8 cellular contexts compared by ENCODE assay signal in genomic region chr11:34053161-34053686, GRCh38. TPM values are rescaled to one million over a fixed set of nuclear protein-coding genes. Genes with fewer than 3 reads are reported as not detected.
DNase-seq lines count a peak whose midpoint lies in the region; ATAC-seq and TF ChIP-seq lines count a peak whose summit lies in the region.

No MANE protein-coding gene starts in this region.

- H3K27ac Mint-ChIP-seq in activated CD4-positive, alpha-beta T cell treated with anti-CD3 and anti-CD28 coated beads for 36 hours = peak overlapping the region; percentile 99

- DNase-seq in GM13976 (ENCODE audit: low spot score) (peak; percentile 73), NCI-H2196 (lab: John Stamatoyannopoulos, UW; ENCODE audit: unreplicated experiment) (peak; percentile 49), choroid plexus epithelial cell (ENCODE audit: low read depth) (peak; percentile 77), left colon (peak; percentile 83 to 87)
- DNase-seq in activated CD4-positive, alpha-beta T cell treated with anti-CD3 and anti-CD28 coated beads for 36 hours = peak; percentile 90
- DNase-seq in stimulated activated CD4-positive, alpha-beta T cell treated with anti-CD3 and anti-CD28 coated beads, Interleukin-2, amount 100 ng/mL, for 24 hours = peak; percentile 81 to 83

- intact Hi-C loops in activated CD4-positive, alpha-beta T cell treated with anti-CD3 and anti-CD28 coated beads for 36 hours (cut with DNase I, micrococcal nuclease) = loop anchor here (1.0 to 10.0 kb wide), 10 partner anchors 56 to 1471 kb away; partner anchors contain the start of genes ABTB2 (in 1 of the 2), APIP (in 1 of the 2), C11orf91 (in 1 of the 2) and CD59 (in 1 of the 2)
- intact Hi-C loops in left colon (cut with DNase I, micrococcal nuclease) = loop anchor here in 1 of 2 donors (5.0 kb wide), 1 partner anchor 54 kb away; the partner anchor contains the start of gene NAT10

- peak overlapping the region; percentile 98 for H3K4me3 Mint-ChIP-seq in activated CD4-positive, alpha-beta T cell treated with anti-CD3 and anti-CD28 coated beads for 36 hours

- in situ Hi-C loops in GM13976 (cut with MboI; ENCODE audit: low sequenced_read_pairs, unreplicated experiment) = no loop called here

- TF ChIP-seq CTCF in GM13976 (IDR thresholded peaks at IDR 0.05; ENCODE audit: borderline replicate concordance, control extremely low read depth, extremely low read depth, insufficient read depth, missing control alignments) (no peak), choroid plexus epithelial cell (conservative IDR thresholded peaks at IDR 0.05; ENCODE audit: low read depth, low read length) (no peak)

- ATAC-seq in HG02884 (IDR thresholded peaks at IDR 0.05; ENCODE audit: unreplicated experiment) (peak; percentile 31), left colon (peak; percentile 52), GM19397 (IDR thresholded peaks at IDR 0.05; ENCODE audit: unreplicated experiment) (no peak)
- peak; percentile 73 for ATAC-seq in activated CD4-positive, alpha-beta T cell treated with anti-CD3 and anti-CD28 coated beads for 36 hours

- no peaks in the 10 kb centered on the region for H3K9me3 Mint-ChIP-seq in activated CD4-positive, alpha-beta T cell treated with anti-CD3 and anti-CD28 coated beads for 36 hours (ENCODE audit: low read depth)

- CTCF ChIA-PET in activated CD4-positive, alpha-beta T cell treated with anti-CD3 and anti-CD28 coated beads for 36 hours (lab: Charles Lee) = interaction anchor here (0.7 to 1.3 kb wide), 3 partner anchors 12 to 54 kb away, joined by 3 to 6 read pairs (median 4); no protein-coding TSS in a partner anchor

- H3K27me3 Mint-ChIP-seq in activated CD4-positive, alpha-beta T cell treated with anti-CD3 and anti-CD28 coated beads for 36 hours = no peaks in the 10 kb centered on the region

- H3K36me3 Mint-ChIP-seq in activated CD4-positive, alpha-beta T cell treated with anti-CD3 and anti-CD28 coated beads for 36 hours (ENCODE audit: low read depth) = peaks cover 23% of the 10 kb centered on the region

- POLR2A ChIA-PET in activated CD4-positive, alpha-beta T cell treated with anti-CD3 and anti-CD28 coated beads for 36 hours (lab: Charles Lee) = interaction anchor here (0.6 to 1.2 kb wide), 3 partner anchors 53 to 1013 kb away, joined by 3 to 4 read pairs (median 3); no protein-coding TSS in a partner anchor

- peaks cover 28% of the 10 kb centered on the region for H3K4me1 Mint-ChIP-seq in activated CD4-positive, alpha-beta T cell treated with anti-CD3 and anti-CD28 coated beads for 36 hours

- H3K4me3 ChIP-seq in choroid plexus epithelial cell (ENCODE audit: low read depth, low read length) = peak overlapping the region; percentile 97

RNA-seq across cellular contexts. Expression of gene CAPRIN1, which starts 1.7 kb away (rescaled TPM):
- total RNA-seq in activated CD4-positive, alpha-beta T cell treated with anti-CD3 and anti-CD28 coated beads for 36 hours = 100 to 1,000 TPM; 295 to 316 TPM
- 100 to 1,000 TPM; 150 to 166 TPM for total RNA-seq in left colon

RNA-seq across cellular contexts. Expression of gene NAT10, which starts 52.2 kb away (rescaled TPM):
- total RNA-seq in activated CD4-positive, alpha-beta T cell treated with anti-CD3 and anti-CD28 coated beads for 36 hours = 100 to 1,000 TPM; 142 to 147 TPM
- total RNA-seq in left colon = 10 to 100 TPM; 22.5 to 30.6 TPM

Comparison
In these comparisons a context has a peak if more than half of its experiments do, and no peak if none do; other contexts are left out.
1. RNA of gene NAT10, which starts 52.2 kb away (total RNA-seq): 142 to 147 TPM in activated CD4-positive, alpha-beta T cell treated with anti-CD3 and anti-CD28 coated beads for 36 hours; 22.5 to 30.6 TPM in left colon; every median in the first group is over 4 times any median in the second.
2. Peak in every context shown above with its lines, with median percentiles within 50 percentile points of each other: DNase-seq.